1 cellular context compared by ENCODE assay signal in the genomic region with DNA sequence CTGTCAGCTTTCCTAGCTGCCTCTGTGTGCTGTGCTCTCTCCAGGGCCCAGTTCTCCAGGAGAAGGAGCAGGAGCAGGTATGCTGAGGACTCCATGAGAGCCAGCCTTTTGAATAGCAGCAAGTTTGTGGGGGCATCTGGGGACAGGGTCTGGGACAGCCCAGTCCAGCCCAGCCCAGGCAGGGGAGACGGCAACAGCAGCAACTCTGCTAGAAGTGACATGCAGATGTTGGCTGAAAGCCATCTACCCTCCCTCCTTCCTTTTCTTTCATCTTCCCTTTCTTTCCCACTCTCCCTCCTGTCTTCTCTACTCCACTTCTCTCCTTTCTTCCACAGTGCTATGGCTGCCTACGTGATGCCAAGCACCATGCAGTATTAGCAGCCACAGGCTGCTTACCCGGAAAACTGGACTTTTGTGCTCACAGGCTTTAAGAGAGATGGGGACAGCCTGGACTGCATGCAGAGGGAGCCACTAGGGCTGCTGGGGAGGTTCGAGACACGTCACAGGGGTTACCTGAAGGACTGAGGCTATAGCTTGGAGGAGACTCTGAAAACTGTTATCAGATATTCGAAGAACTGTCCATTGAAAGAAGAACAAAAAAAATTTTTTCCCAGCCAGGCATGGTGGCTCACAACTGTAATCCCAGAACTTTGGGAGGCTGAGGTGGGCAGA.
TF ChIP-seq lines count a peak whose summit lies in the region.

No MANE protein-coding gene starts in this region.

TF ChIP-seq in A549, 52 proteins besides CTCF, POLR2A, EP300 and RAD21 (continued from another document):
- no peak for TF ChIP-seq ZNF302 (CRISPR knock-in tag; IDR thresholded peaks at IDR 0.05)
- TF ChIP-seq BHLHE40 (IDR thresholded peaks at IDR 0.05; ENCODE audit: low read depth, low read length) = no peak
- no peak for TF ChIP-seq RFX5 (IDR thresholded peaks at IDR 0.05)
- no peak for TF ChIP-seq MAZ (IDR thresholded peaks at IDR 0.05; ENCODE audit: borderline replicate concordance, low read depth, low read length)
